Comparison of ENCODE assay signal across 8 cellular contexts in genomic region chr6:26031595-26032386, GRCh38. TPM values are rescaled to one million over a fixed set of nuclear protein-coding genes. Genes with fewer than 3 reads are reported as not detected.
DNase-seq lines count a peak whose midpoint lies in the region; ATAC-seq and TF ChIP-seq lines count a peak whose summit lies in the region.

No MANE protein-coding gene starts in this region.

- H3K27me3 Mint-ChIP-seq in activated T-cell treated with anti-CD3 and anti-CD28 coated beads, Interleukin-2, amount 50 U/mL, for 72 hours (ENCODE audit: low read depth), result no peaks in the 10 kb centered on the region

- intact Hi-C loops in PC-3 (cut with micrococcal nuclease) (loop anchor here (1.0 to 5.0 kb wide), 7 partner anchors 24 to 1777 kb away; a partner anchor contains a TSS), esophagus muscularis mucosa (cut with DNase I) (loop anchor here (5.0 kb wide), 1 partner anchor 126 kb away; a partner anchor contains a TSS)

- H3K36me3 Mint-ChIP-seq in activated T-cell treated with anti-CD3 and anti-CD28 coated beads, Interleukin-2, amount 50 U/mL, for 72 hours (ENCODE audit: insufficient read depth in 2 of 2), result no peaks in the 10 kb centered on the region

- no peak for TF ChIP-seq EP300 in esophagus muscularis mucosa (IDR thresholded peaks at IDR 0.05)

- DNase-seq in KBM-7, result peak; percentile 98
- peak; percentile 99 for DNase-seq in PC-3
- peak; percentile 89 to 91 for DNase-seq in activated T-cell treated with anti-CD3 and anti-CD28 coated beads, Interleukin-2, amount 50 U/mL, for 72 hours
- peak; percentile 97 for DNase-seq in esophagus muscularis mucosa (ENCODE audit: extremely low spot score)

- H3K4me3 Mint-ChIP-seq in activated T-cell treated with anti-CD3 and anti-CD28 coated beads, Interleukin-2, amount 50 U/mL, for 72 hours, result peak overlapping the region; percentile 91 to 99

- ATAC-seq in GM21737 (IDR thresholded peaks at IDR 0.05; ENCODE audit: unreplicated experiment), result peak; percentile 43
- ATAC-seq in PC-3, result peak; percentile 60
- peak; percentile 64 to 66 for ATAC-seq in activated T-cell treated with anti-CD3 and anti-CD28 coated beads, Interleukin-2, amount 50 U/mL, for 72 hours (replicated peaks in 1 of 2)

- H3K27me3 ChIP-seq in DOHH2 (ENCODE audit: control insufficient read depth, low read length) (no peaks in the 10 kb centered on the region), PC-3 (ENCODE audit: low read length) (no peaks in the 10 kb centered on the region), esophagus muscularis mucosa (no peaks in the 10 kb centered on the region), muscle layer of colon (ENCODE audit: control insufficient read depth in 1 of 2, insufficient read depth in 2 of 2, low read length in 2 of 2) (no peaks in the 10 kb centered on the region), stomach smooth muscle (ENCODE audit: control insufficient read depth in 1 of 2, insufficient read depth in 2 of 2, low read length in 2 of 2) (no peaks in the 10 kb centered on the region)

- H4K20me1 ChIP-seq in DOHH2 (ENCODE audit: control insufficient read depth, insufficient read depth, low read depth, low read length) (no peaks in the 10 kb centered on the region), PC-3 (ENCODE audit: low read length) (no peaks in the 10 kb centered on the region; the same call in 1 of the 2 replicates)

- TF ChIP-seq CTCF in DOHH2 (IDR thresholded peaks at IDR 0.05; ENCODE audit: low read depth, low read length, poor library complexity, severe bottlenecking) (peak; percentile 29), PC-3 (conservative IDR thresholded peaks at IDR 0.05; ENCODE audit: low read depth, low read length) (no peak), esophagus muscularis mucosa (IDR thresholded peaks at IDR 0.05) (peak in 2 of 3 experiments; percentile 9 to 16)

- CTCF ChIA-PET in PC-3 (lab: Charles Lee), result interaction anchor here (0.5 to 0.8 kb wide), 2 partner anchors 12 to 24 kb away, joined by 4 to 6 read pairs; a partner anchor contains a TSS

- peak overlapping the region; percentile 31; the same call in 1 of the 2 replicates for H2AFZ ChIP-seq in PC-3 (ENCODE audit: low read length)

- in situ Hi-C loops in KBM-7 (cut with MboI; ENCODE audit: low pct_unique_long_range_greater_than_20kb, low sequenced_read_pairs), result loop anchor here (25.0 kb wide), 1 partner anchor 1106 kb away; a partner anchor contains a TSS

- H3K9ac ChIP-seq in PC-3 (ENCODE audit: low read length) (peak overlapping the region; percentile 82), muscle layer of colon (ENCODE audit: low read length) (peak overlapping the region; percentile 33), stomach smooth muscle (ENCODE audit: low read length in 2 of 2) (peak overlapping the region; percentile 13 to 59)

- TSS peak; percentile 73 for BruUV-seq in PC-3 (replicated peaks; lab: Mats Ljungman, UMichigan)

- H3K36me3 ChIP-seq in DOHH2 (ENCODE audit: control insufficient read depth, low read length) (peaks cover 15% of the 10 kb centered on the region), PC-3 (ENCODE audit: low read depth, low read length) (no peaks in the 10 kb centered on the region), esophagus muscularis mucosa (no peaks in the 10 kb centered on the region), muscle layer of colon (ENCODE audit: insufficient read depth, low read length) (no peaks in the 10 kb centered on the region), stomach smooth muscle (ENCODE audit: control insufficient read depth in 2 of 2, insufficient read depth in 2 of 2, low read length in 2 of 2) (no peaks in the 10 kb centered on the region)

- H3F3A ChIP-seq in DOHH2 (ENCODE audit: control insufficient read depth, insufficient read depth) (peaks cover 51% of the 10 kb centered on the region), PC-3 (ENCODE audit: low read length, unreplicated experiment) (peaks cover under 1% of the 10 kb centered on the region)

- no peaks in the 10 kb centered on the region for H3K9me2 ChIP-seq in DOHH2 (replicated peaks; ENCODE audit: control insufficient read depth, low read length)
- H3K9me2 ChIP-seq in PC-3 (replicated peaks; ENCODE audit: low read length), result no peaks in the 10 kb centered on the region

- peaks cover 71% of the 10 kb centered on the region for H3K4me1 Mint-ChIP-seq in activated T-cell treated with anti-CD3 and anti-CD28 coated beads, Interleukin-2, amount 50 U/mL, for 72 hours (ENCODE audit: low read depth)

- H3K4me2 ChIP-seq in DOHH2 (ENCODE audit: low read length), result peak overlapping the region; percentile 92
- peak overlapping the region; percentile 94 for H3K4me2 ChIP-seq in PC-3 (ENCODE audit: low read length)

- H3K4me1 ChIP-seq in DOHH2 (ENCODE audit: control insufficient read depth, low read length), result peaks cover 71% of the 10 kb centered on the region
- peaks cover 40% of the 10 kb centered on the region for H3K4me1 ChIP-seq in PC-3 (ENCODE audit: insufficient read depth, low read length)
- peaks cover 17 to 38% (median 35%) of the 10 kb centered on the region in 4 donors for H3K4me1 ChIP-seq in esophagus muscularis mucosa
- peaks cover 15% of the 10 kb centered on the region for H3K4me1 ChIP-seq in muscle layer of colon (ENCODE audit: insufficient read depth, low read length)
- H3K4me1 ChIP-seq in stomach smooth muscle (ENCODE audit: control insufficient read depth, insufficient read depth, low read length), result peaks cover 17% of the 10 kb centered on the region

- POLR2A ChIA-PET in PC-3 (lab: Charles Lee; ENCODE audit: unreplicated experiment), result interaction anchor here (0.5 to 3.9 kb wide), 13 partner anchors 11 to 1807 kb away, joined by 3 to 72 read pairs (median 4); a partner anchor contains a TSS

- 3% methylated on average over 25 of the region's 46 CpGs for WGBS in esophagus muscularis mucosa

- peak overlapping the region; percentile 98 for H3K27ac Mint-ChIP-seq in activated T-cell treated with anti-CD3 and anti-CD28 coated beads, Interleukin-2, amount 50 U/mL, for 72 hours

- no peaks in the 10 kb centered on the region for H3K9me3 Mint-ChIP-seq in activated T-cell treated with anti-CD3 and anti-CD28 coated beads, Interleukin-2, amount 50 U/mL, for 72 hours

- H3K4me3 ChIP-seq in DOHH2 (ENCODE audit: low read length) (peak overlapping the region; percentile 91), PC-3 (ENCODE audit: low read length) (peak overlapping the region; percentile 83), esophagus muscularis mucosa (peak overlapping the region; percentile 58 to 69 (median 64)), muscle layer of colon (ENCODE audit: low read depth in 1 of 2, low read length in 2 of 2) (peak overlapping the region; percentile 54 to 73), stomach smooth muscle (ENCODE audit: low read length in 2 of 2) (peak overlapping the region; percentile 80 to 83)

- H3K79me2 ChIP-seq in DOHH2 (ENCODE audit: control insufficient read depth, low read length) (no peaks in the 10 kb centered on the region), PC-3 (ENCODE audit: low read length) (no peaks in the 10 kb centered on the region; the same call in 1 of the 2 replicates)

- H3K9me3 ChIP-seq in DOHH2 (ENCODE audit: control insufficient read depth, insufficient read depth, low read length) (no peaks in the 10 kb centered on the region), PC-3 (ENCODE audit: low read length) (no peaks in the 10 kb centered on the region), esophagus muscularis mucosa (no peaks in the 10 kb centered on the region), muscle layer of colon (ENCODE audit: low read length) (no peaks in the 10 kb centered on the region), stomach smooth muscle (ENCODE audit: control insufficient read depth in 2 of 2, low read length in 2 of 2) (no peaks in the 10 kb centered on the region)

- no peak for TF ChIP-seq POLR2A in esophagus muscularis mucosa (IDR thresholded peaks at IDR 0.05; ENCODE audit: low read depth)

- peak overlapping the region; percentile 98 for H3K27ac ChIP-seq in DOHH2 (ENCODE audit: low read depth, low read length)
- H3K27ac ChIP-seq in PC-3 (ENCODE audit: low read length), result peak overlapping the region; percentile 82
- H3K27ac ChIP-seq in esophagus muscularis mucosa (replicated peaks in 1 of 4), result peak overlapping the region; percentile 86 to 96 (median 91)
- H3K27ac ChIP-seq in muscle layer of colon (ENCODE audit: low read depth, low read length), result peak overlapping the region; percentile 83
- H3K27ac ChIP-seq in stomach smooth muscle (ENCODE audit: low read length), result peak overlapping the region; percentile 81

RNA-seq across cellular contexts. Expression of gene HFE, which starts 55.4 kb away (rescaled TPM):
- total RNA-seq in PC-3 (2014; rRNA removed) (not detected in 2 replicates), esophagus muscularis mucosa (1 to 10 TPM; 3.0 to 9.9 (median 6.5) TPM)
- total RNA-seq in activated T-cell treated with anti-CD3 and anti-CD28 coated beads, Interleukin-2, amount 50 U/mL, for 72 hours, result 1 to 10 TPM; 1.3 to 1.9 TPM

Comparison
In these comparisons a context has a peak if more than half of its experiments do, and no peak if none do; other contexts are left out.
1. Peak in every context shown above with its lines: DNase-seq, ATAC-seq, H3K4me3 ChIP-seq and H3K27ac ChIP-seq.